Comparison of ENCODE assay signal across 8 cellular contexts in genomic region chr17:58513913-58514794, GRCh38.
A peak's percentile ranks its signal among the peaks of the same experiment; 100 is the strongest.
DNase-seq lines count a peak whose midpoint lies in the region; ATAC-seq and TF ChIP-seq lines count a peak whose summit lies in the region.

TSS of gene MTMR4 (minus strand) at chr17:58514638. CDS start at chr17:58514407, 231 bp downstream.

- DNase-seq in C1 segment of cervical spinal cord (lab: John Stamatoyannopoulos, UW) (peak in 11 of 14 donors; percentile 20 to 72 (median 56)), NCI-H226 (peak; percentile 74), islet precursor cell (peak; percentile 96)
- DNase-seq in central memory CD8-positive, alpha-beta T cell (ENCODE audit: low spot score in 2 of 2) = peak in 1 of 2 donors; percentile 43
- peak; percentile 59 to 64 for DNase-seq in stimulated activated CD4-positive, alpha-beta T cell treated with anti-CD3 and anti-CD28 coated beads, Interleukin-12 subunit alpha, Interleukin-12 subunit beta, amount 100 ng/mL, for 24 hours (ENCODE audit: low read depth in 2 of 2)

- no peak for TF ChIP-seq CTCF in HEK293 (tag by site-specific recombination; IDR thresholded peaks at IDR 0.05)

- H3K27me3 Mint-ChIP-seq in central memory CD8-positive, alpha-beta T cell = no peaks in the 10 kb centered on the region

- H3K4me1 ChIP-seq in HEK293 (ENCODE audit: control insufficient read depth, insufficient read depth, low read length) = peaks cover 3% of the 10 kb centered on the region; the same call in 1 of the 2 replicates

- H3K27ac ChIP-seq in HEK293 (ENCODE audit: extremely low read depth, low read depth, low read length) = peak within 1 kb of the TSS; percentile 76; the same call in 1 of the 2 replicates

- H3K9me3 ChIP-seq in HEK293 (ENCODE audit: control insufficient read depth, insufficient read depth, low read depth, low read length) = no peaks in the 10 kb centered on the region

- H3K27ac Mint-ChIP-seq in central memory CD8-positive, alpha-beta T cell (ENCODE audit: low read depth) = peak within 1 kb of the TSS; percentile 89

- peak within 1 kb of the TSS; percentile 91 for H3K4me3 Mint-ChIP-seq in central memory CD8-positive, alpha-beta T cell

- peaks cover 30 to 43% of the 10 kb centered on the region in 2 experiments for H3K36me3 ChIP-seq in HEK293 (ENCODE audit: control insufficient read depth in 2 of 2, insufficient read depth in 1 of 2, low read length in 2 of 2)

- peak within 1 kb of the TSS; percentile 74 for H3K4me3 ChIP-seq in HEK293 (ENCODE audit: low read depth, low read length)

- POLR2A ChIA-PET in HEK293 (lab: Yijun Ruan, JAX) = interaction anchor here (0.8 to 2.1 kb wide), 9 partner anchors 8 to 641 kb away, joined by 3 to 26 read pairs (median 5); partner anchors contain the start of genes RNF43, SKA2 and SUPT4H1

- ATAC-seq in activated CD4-positive, CD25-positive, alpha-beta regulatory T cell treated with anti-CD3 and anti-CD28 coated beads, Interleukin-2, amount 50 U/mL, for 24 hours = peak; percentile 3 to 6
- ATAC-seq in central memory CD8-positive, alpha-beta T cell (replicated peaks; ENCODE audit: extremely low read depth, poor library complexity, severe bottlenecking) = no peak
- ATAC-seq in HG03342 (IDR thresholded peaks at IDR 0.05; ENCODE audit: unreplicated experiment) = no peak

- CTCF ChIA-PET in HEK293 (lab: Yijun Ruan, JAX) = interaction anchor here (1.5 to 2.4 kb wide), 3 partner anchors 27 to 210 kb away, joined by 5 to 9 read pairs (median 5); no protein-coding TSS in a partner anchor

- peaks cover 57% of the 10 kb centered on the region for H3K4me1 Mint-ChIP-seq in central memory CD8-positive, alpha-beta T cell

- H3K9me3 Mint-ChIP-seq in central memory CD8-positive, alpha-beta T cell = no peaks in the 10 kb centered on the region

- H3K36me3 Mint-ChIP-seq in central memory CD8-positive, alpha-beta T cell (ENCODE audit: insufficient read depth) = peaks cover 36% of the 10 kb centered on the region

TF ChIP-seq in HEK293, 187 proteins besides CTCF, POLR2A, EP300 and RAD21 (continues in another document):
- TF ChIP-seq ZSCAN5A (tag by site-specific recombination; IDR thresholded peaks at IDR 0.05) (no peak), KLF10 (tag by site-specific recombination; IDR thresholded peaks at IDR 0.05) (peak; percentile 85; the same call in 1 of the 2 replicates), ZNF335 (tag by site-specific recombination; conservative IDR thresholded peaks at IDR 0.05) (peak; percentile 88), ZNF513 (tag by site-specific recombination; IDR thresholded peaks at IDR 0.05) (0 out of 2 replicates have a peak, but pooled peaks have one; percentile 8), ZNF664 (tag by site-specific recombination; IDR thresholded peaks at IDR 0.05) (no peak), ZBTB17 (tag by site-specific recombination; IDR thresholded peaks at IDR 0.05) (peak; percentile 82), ZNF221 (tag by site-specific recombination; IDR thresholded peaks at IDR 0.05; ENCODE audit: borderline replicate concordance) (no peak), GLIS1 (tag by site-specific recombination; IDR thresholded peaks at IDR 0.05) (peak; percentile 44; the same call in 1 of the 2 replicates), MEIS1 (CRISPR knock-in tag; IDR thresholded peaks at IDR 0.05; ENCODE audit: borderline replicate concordance) (no peak), IKZF3 (tag by site-specific recombination; IDR thresholded peaks at IDR 0.05) (peak; percentile 66), PATZ1 (tag by site-specific recombination; IDR thresholded peaks at IDR 0.05) (peak; percentile 54; the same call in 1 of the 2 replicates), KLF17 (tag by site-specific recombination; IDR thresholded peaks at IDR 0.05) (peak; percentile 24; the same call in 1 of the 2 replicates), KLF1 (tag by site-specific recombination; IDR thresholded peaks at IDR 0.05) (peak; percentile 70; the same call in 1 of the 2 replicates), SP3 (tag by site-specific recombination; IDR thresholded peaks at IDR 0.05) (peak; percentile 87), KLF9 (tag by site-specific recombination; IDR thresholded peaks at IDR 0.05; ENCODE audit: low read depth) (peak; percentile 88), SP2 (tag by site-specific recombination; IDR thresholded peaks at IDR 0.05) (peak; percentile 89), ZNF488 (tag by site-specific recombination; IDR thresholded peaks at IDR 0.05) (no peak)
- TF ChIP-seq, protein P1, sequence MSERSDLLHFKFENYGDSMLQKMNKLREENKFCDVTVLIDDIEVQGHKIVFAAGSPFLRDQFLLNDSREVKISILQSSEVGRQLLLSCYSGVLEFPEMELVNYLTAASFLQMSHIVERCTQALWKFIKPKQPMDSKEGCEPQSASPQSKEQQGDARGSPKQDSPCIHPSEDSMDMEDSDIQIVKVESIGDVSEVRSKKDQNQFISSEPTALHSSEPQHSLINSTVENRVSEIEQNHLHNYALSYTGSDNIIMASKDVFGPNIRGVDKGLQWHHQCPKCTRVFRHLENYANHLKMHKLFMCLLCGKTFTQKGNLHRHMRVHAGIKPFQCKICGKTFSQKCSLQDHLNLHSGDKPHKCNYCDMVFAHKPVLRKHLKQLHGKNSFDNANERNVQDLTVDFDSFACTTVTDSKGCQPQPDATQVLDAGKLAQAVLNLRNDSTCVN (tag by site-specific recombination; optimal IDR thresholded peaks at IDR 0.05) = peak; percentile 75

Comparison
In these comparisons a context has a peak if more than half of its experiments do, and no peak if none do; other contexts are left out.
1. ATAC-seq: peak in activated CD4-positive, CD25-positive, alpha-beta regulatory T cell treated with anti-CD3 and anti-CD28 coated beads, Interleukin-2, amount 50 U/mL, for 24 hours (2 of 2); none in central memory CD8-positive, alpha-beta T cell (single experiment) and HG03342 (single experiment).